ENCODE assay signal across 29 cellular contexts in genomic region chr1:37169743-37170275, GRCh38.
"Had no signal": no experiment of that assay in that cellular context is flagged by ENCODE, and none has a peak within 500 bp of the region (broad histone marks: within the 10 kb centered on the region; RNA-seq: fewer than 3 reads in every experiment).

No MANE protein-coding gene starts in this region.

- H3K4me2 ChIP-seq: hepatocyte had no signal

- ATAC-seq: activated CD4-positive, alpha-beta T cell treated with anti-CD3 and anti-CD28 coated beads for 36 hours; psoas muscle; right cardiac atrium; T-helper 17 cell had no signal

- H3K4me3 ChIP-seq: breast epithelium, hepatocyte, left ventricle myocardium inferior, lung, psoas muscle, testis, uterus had no signal

- DNase-seq: activated CD4-positive, alpha-beta T cell treated with anti-CD3 and anti-CD28 coated beads for 36 hours; activated CD4-positive, alpha-beta T cell treated with anti-CD3 and anti-CD28 coated beads, Interleukin-2, amount 50 U/mL, for 4 hours; activated CD4-positive, CD25-positive, alpha-beta regulatory T cell; activated gamma-delta T cell; activated naive CD4-positive, alpha-beta T cell treated with anti-CD3 and anti-CD28 coated beads, Interleukin-2, amount 10 ng/mL, durations not matched to agents 7 days and 5 days; activated naive CD8-positive, alpha-beta T cell treated with anti-CD3 and anti-CD28 coated beads, Interleukin-2, amount 10 ng/mL, durations not matched to agents 7 days and 5 days; activated T-cell treated with anti-CD3 and anti-CD28 coated beads, Interleukin-2, amount 50 U/mL, for 1 hour; amniotic stem cell; central memory CD4-positive, alpha-beta T cell; effector CD8-positive, alpha-beta T cell; glutamatergic neuron; islet precursor cell; left ventricle myocardium inferior; mesendoderm; naive B cell; nephron progenitor cell; psoas muscle; right cardiac atrium; stimulated activated CD4-positive, alpha-beta T cell treated with anti-CD3 and anti-CD28 coated beads, Interleukin-15, amount 100 ng/mL, for 24 hours; stimulated activated naive CD4-positive, alpha-beta T cell; T-helper 17 cell; testis; trophoblast cell; uterus had no signal

- H3K9ac ChIP-seq: parathyroid adenoma had no signal

- H3K4me1 ChIP-seq: breast epithelium, left ventricle myocardium inferior, parathyroid adenoma, psoas muscle, testis, uterus had no signal

- H3K9me3 ChIP-seq: psoas muscle, testis, uterus had no signal

- H3K27me3 ChIP-seq: hepatocyte, testis, uterus had no signal

- H3K36me3 ChIP-seq: breast epithelium, left ventricle myocardium inferior, uterus had no signal

- H2AFZ ChIP-seq: hepatocyte, parathyroid adenoma had no signal

- H3K27ac ChIP-seq: breast epithelium, epithelial cell of prostate, hepatocyte, left ventricle myocardium inferior, parathyroid adenoma, psoas muscle, testis, uterus had no signal
